Comparison of ENCODE assay signal across 3 cellular contexts in genomic region chr3:165775824-165776223, GRCh38.
TF ChIP-seq lines count a peak whose summit lies in the region.

No MANE protein-coding gene starts in this region.

TF ChIP-seq in HepG2, 621 proteins besides CTCF, POLR2A, EP300 and RAD21:
- TF ChIP-seq ZMYM4 (CRISPR knock-in tag; IDR thresholded peaks at IDR 0.05) (no peak), RFX5 (IDR thresholded peaks at IDR 0.05; ENCODE audit: low read depth, low read length) (no peak), ZNF235 (CRISPR knock-in tag; IDR thresholded peaks at IDR 0.05; ENCODE audit: borderline replicate concordance) (no peak), MAFF (IDR thresholded peaks at IDR 0.05; ENCODE audit: low read depth, low read length) (peak; percentile 52; the same call in 1 of the 2 replicates), MAFK (conservative IDR thresholded peaks at IDR 0.05 in 1 of 2, IDR thresholded peaks at IDR 0.05 in 1 of 2; ENCODE audit: low read length in 2 of 2) (peak; percentile 9 to 50; a peak in 2 of 4 replicates)

TF ChIP-seq in IMR-90, 13 proteins besides CTCF, POLR2A, EP300 and RAD21:
- TF ChIP-seq MAFK (IDR thresholded peaks at IDR 0.05; ENCODE audit: low read depth, low read length) = peak; percentile 62
- no peak for TF ChIP-seq RCOR1 (IDR thresholded peaks at IDR 0.05; ENCODE audit: insufficient replicate concordance, low read length)

TF ChIP-seq in K562, 482 proteins besides CTCF, POLR2A, EP300 and RAD21:
- peak; percentile 8; the same call in 1 of the 2 replicates for TF ChIP-seq ZNF316 (IDR thresholded peaks at IDR 0.05)
- no peak for TF ChIP-seq STAT5A (IDR thresholded peaks at IDR 0.05; ENCODE audit: borderline replicate concordance, low read length)
- no peak for TF ChIP-seq GABPB2 (CRISPR knock-in tag; conservative IDR thresholded peaks at IDR 0.05)
- no peak for TF ChIP-seq ZBTB8A (IDR thresholded peaks at IDR 0.05; ENCODE audit: partially characterized antibody)
- no peak for TF ChIP-seq GTF2E2 (tag; IDR thresholded peaks at IDR 0.05)
- no peak for TF ChIP-seq STAT6 (CRISPR knock-in tag; IDR thresholded peaks at IDR 0.05)
- no peak for TF ChIP-seq SMC3 (conservative IDR thresholded peaks at IDR 0.05; ENCODE audit: insufficient read depth, low read depth, low read length)
